14 cellular contexts compared by ENCODE assay signal in the genomic region with DNA sequence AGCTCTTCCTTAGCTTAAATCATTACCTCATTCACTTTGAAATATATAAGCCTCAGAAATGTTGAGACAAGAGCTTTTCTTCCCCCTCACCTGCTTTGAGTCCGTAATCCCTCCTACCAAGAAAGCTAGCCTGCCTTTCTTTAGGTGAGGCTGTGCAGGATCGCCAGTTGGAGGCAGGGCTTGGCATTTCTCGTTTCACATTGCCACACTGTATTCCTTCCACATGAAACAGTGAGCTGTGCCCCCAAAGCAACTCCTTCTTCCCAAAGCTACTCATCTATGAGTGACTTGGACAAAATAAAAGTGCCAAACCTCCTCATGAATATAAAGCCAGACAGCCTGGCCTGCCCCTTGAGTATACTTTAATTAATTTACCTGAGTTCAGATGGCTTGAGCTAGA.
DNase-seq lines count a peak whose midpoint lies in the region; ATAC-seq and TF ChIP-seq lines count a peak whose summit lies in the region.
"Had no signal": no experiment of that assay in that cellular context is flagged by ENCODE, and none has a peak within 500 bp of the region (broad histone marks: within the 10 kb centered on the region; RNA-seq: fewer than 3 reads in every experiment).

No MANE protein-coding gene starts in this region.

- H3K9me3 Mint-ChIP-seq in endothelial cell (ENCODE audit: unreplicated experiment) = no peaks in the 10 kb centered on the region
- H3K9me3 Mint-ChIP-seq in neural progenitor cell = peaks cover 3% of the 10 kb centered on the region

- peak overlapping the region in 4 of 11 experiments; percentile 10 to 75 (median 51); a peak in 5 of 22 replicates for H3K27ac ChIP-seq in BLaER1 treated with 17β-estradiol and CSF1 and Interleukin-3, amounts not matched to agents 10 nM and 100 nM
- H3K27ac ChIP-seq in neural progenitor cell = no peak overlapping the region
- H3K27ac ChIP-seq in aorta (ENCODE audit: low read depth in 1 of 2, low read length in 2 of 2) = peak overlapping the region; percentile 83 to 93

- no peak overlapping the region for H2AFZ ChIP-seq in neural progenitor cell (replicated peaks)

- H4K20me1 ChIP-seq in BLaER1 treated with 17β-estradiol and CSF1 and Interleukin-3, amounts not matched to agents 10 nM and 100 nM = no peaks in the 10 kb centered on the region
- no peaks in the 10 kb centered on the region for H4K20me1 ChIP-seq in neural progenitor cell (ENCODE audit: low read depth)

- H3K79me2 ChIP-seq in neural progenitor cell (ENCODE audit: low read depth) = no peaks in the 10 kb centered on the region

- H3K9me3 ChIP-seq in BLaER1 treated with 17β-estradiol and CSF1 and Interleukin-3, amounts not matched to agents 10 nM and 100 nM (replicated peaks in 1 of 11) = no peaks in the 10 kb centered on the region
- H3K9me3 ChIP-seq in neural progenitor cell (ENCODE audit: low read depth) (no peaks in the 10 kb centered on the region), aorta (ENCODE audit: control insufficient read depth, low read length) (no peaks in the 10 kb centered on the region)
- H3K9me3 ChIP-seq: BE2C, Caco-2, HAP-1 had no signal

- ATAC-seq in aorta (ENCODE audit: low FRiP score) (no peak), GM18870 (IDR thresholded peaks at IDR 0.05; ENCODE audit: unreplicated experiment) (no peak), GM21360 (IDR thresholded peaks at IDR 0.05; ENCODE audit: unreplicated experiment) (no peak), GM19463 (IDR thresholded peaks at IDR 0.05; ENCODE audit: unreplicated experiment) (no peak)

- peak overlapping the region in 2 of 10 experiments; percentile 11 to 24; a peak in 3 of 20 replicates for H3K4me3 ChIP-seq in BLaER1 treated with 17β-estradiol and CSF1 and Interleukin-3, amounts not matched to agents 10 nM and 100 nM
- H3K4me3 ChIP-seq in neural progenitor cell = no peak overlapping the region
- no peak overlapping the region for H3K4me3 ChIP-seq in aorta (ENCODE audit: low read length in 2 of 2)
- H3K4me3 ChIP-seq: HAP-1 had no signal

- H3K4me2 ChIP-seq in BLaER1 treated with 17β-estradiol and CSF1 and Interleukin-3, amounts not matched to agents 10 nM and 100 nM = peak overlapping the region; percentile 60 to 86 (median 77)
- H3K4me2 ChIP-seq in neural progenitor cell = peak overlapping the region; percentile 0

- TF ChIP-seq CTCF in endothelial cell (IDR thresholded peaks at IDR 0.05; ENCODE audit: unreplicated experiment) = no peak
- TF ChIP-seq CTCF in neural progenitor cell (IDR thresholded peaks at IDR 0.05) = no peak

- H3K4me1 Mint-ChIP-seq in endothelial cell (ENCODE audit: unreplicated experiment) (peaks cover 32% of the 10 kb centered on the region), neural progenitor cell (peaks cover 34% of the 10 kb centered on the region)
- H3K4me1 Mint-ChIP-seq: CD8-positive, alpha-beta memory T cell; IgD-negative memory B cell had no signal

- peak overlapping the region in 2 of 11 experiments; percentile 42 to 59; a peak in 3 of 22 replicates for H3K9ac ChIP-seq in BLaER1 treated with 17β-estradiol and CSF1 and Interleukin-3, amounts not matched to agents 10 nM and 100 nM
- H3K9ac ChIP-seq in neural progenitor cell = no peak overlapping the region

- H3K36me3 ChIP-seq in BLaER1 treated with 17β-estradiol and CSF1 and Interleukin-3, amounts not matched to agents 10 nM and 100 nM = no peaks in the 10 kb centered on the region
- H3K36me3 ChIP-seq in neural progenitor cell (no peaks in the 10 kb centered on the region), aorta (ENCODE audit: control insufficient read depth in 1 of 2, insufficient read depth in 2 of 2, low read length in 1 of 2) (no peaks in the 10 kb centered on the region)
- H3K36me3 ChIP-seq: HAP-1 had no signal

- DNase-seq in endothelial cell (ENCODE audit: low spot score) (no peak), neural progenitor cell (ENCODE audit: low spot score) (no peak), aorta (no peak)
- DNase-seq: BE2C; Caco-2; CD8-positive, alpha-beta memory T cell; DND-41; GDM1 had no signal

- H3K36me3 Mint-ChIP-seq in endothelial cell (ENCODE audit: low read depth, unreplicated experiment) = peaks cover 40% of the 10 kb centered on the region
- peaks cover 4% of the 10 kb centered on the region for H3K36me3 Mint-ChIP-seq in neural progenitor cell
- H3K36me3 Mint-ChIP-seq: CD8-positive, alpha-beta memory T cell had no signal

- no peak overlapping the region for H3K27ac Mint-ChIP-seq in endothelial cell (ENCODE audit: unreplicated experiment)
- H3K27ac Mint-ChIP-seq in neural progenitor cell = no peak overlapping the region
- H3K27ac Mint-ChIP-seq: CD8-positive, alpha-beta memory T cell; IgD-negative memory B cell had no signal

- H3K27me3 Mint-ChIP-seq in endothelial cell (ENCODE audit: unreplicated experiment) = peaks cover 19% of the 10 kb centered on the region
- peaks cover 2% of the 10 kb centered on the region for H3K27me3 Mint-ChIP-seq in neural progenitor cell (ENCODE audit: insufficient read depth, low read depth)

- peaks cover 10% of the 10 kb centered on the region for H3F3A ChIP-seq in neural progenitor cell (ENCODE audit: low read depth)

- peak overlapping the region; percentile 12 for H3K4me3 Mint-ChIP-seq in endothelial cell (ENCODE audit: unreplicated experiment)
- no peak overlapping the region for H3K4me3 Mint-ChIP-seq in neural progenitor cell
- H3K4me3 Mint-ChIP-seq: CD8-positive, alpha-beta memory T cell; IgD-negative memory B cell had no signal

- H3K4me1 ChIP-seq in BLaER1 treated with 17β-estradiol and CSF1 and Interleukin-3, amounts not matched to agents 10 nM and 100 nM = peaks cover 27 to 63% (median 41%) of the 10 kb centered on the region in 10 experiments
- H3K4me1 ChIP-seq in neural progenitor cell (peaks cover 23% of the 10 kb centered on the region), aorta (ENCODE audit: control insufficient read depth in 1 of 2, insufficient read depth in 2 of 2, low read length in 2 of 2) (peaks cover 5 to 18% of the 10 kb centered on the region in 2 donors)
- H3K4me1 ChIP-seq: Caco-2 had no signal

- intact Hi-C loops in aorta (cut with DNase I) = loop anchor here (5.0 kb wide), 2 partner anchors 82 to 87 kb away; partner anchors contain the start of gene LIMCH1 (in 1 of the 2)

- WGBS in aorta, 2 donors = 32 to 45% methylated on average over 3 of the region's 3 CpGs

- H3K27me3 ChIP-seq in BLaER1 treated with 17β-estradiol and CSF1 and Interleukin-3, amounts not matched to agents 10 nM and 100 nM = 0 out of 22 replicates have a peak, but pooled peaks cover 0 to 4% (median 0%) of the 10 kb centered on the region in 11 experiments
- H3K27me3 ChIP-seq in neural progenitor cell (no peaks in the 10 kb centered on the region), aorta (ENCODE audit: control insufficient read depth in 1 of 2, insufficient read depth in 2 of 2, low read length in 1 of 2) (no peaks in the 10 kb centered on the region)
- H3K27me3 ChIP-seq: BE2C had no signal
